ENCODE assay signal across 15 cellular contexts in the genomic region with DNA sequence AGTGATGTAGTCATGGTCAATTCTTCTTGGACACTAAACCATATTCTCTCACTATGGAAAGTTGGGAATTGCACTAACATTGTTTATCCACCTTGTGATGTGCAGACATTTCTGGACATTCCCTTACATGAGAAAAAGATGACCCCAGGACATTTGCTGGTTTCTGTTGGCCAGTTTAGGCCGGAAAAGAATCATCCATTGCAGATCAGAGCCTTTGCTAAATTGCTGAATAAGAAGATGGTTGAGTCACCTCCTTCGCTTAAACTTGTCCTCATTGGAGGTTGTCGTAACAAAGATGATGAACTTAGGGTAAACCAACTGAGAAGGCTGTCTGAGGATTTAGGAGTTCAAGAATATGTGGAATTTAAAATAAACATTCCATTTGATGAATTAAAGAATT. TPM values are rescaled to one million over a fixed set of nuclear protein-coding genes. Genes with fewer than 3 reads are reported as not detected.
DNase-seq lines count a peak whose midpoint lies in the region; ATAC-seq and TF ChIP-seq lines count a peak whose summit lies in the region.
"Had no signal": no experiment of that assay in that cellular context is flagged by ENCODE, and none has a peak within 500 bp of the region (broad histone marks: within the 10 kb centered on the region; RNA-seq: fewer than 3 reads in every experiment).

A gene with protein sequence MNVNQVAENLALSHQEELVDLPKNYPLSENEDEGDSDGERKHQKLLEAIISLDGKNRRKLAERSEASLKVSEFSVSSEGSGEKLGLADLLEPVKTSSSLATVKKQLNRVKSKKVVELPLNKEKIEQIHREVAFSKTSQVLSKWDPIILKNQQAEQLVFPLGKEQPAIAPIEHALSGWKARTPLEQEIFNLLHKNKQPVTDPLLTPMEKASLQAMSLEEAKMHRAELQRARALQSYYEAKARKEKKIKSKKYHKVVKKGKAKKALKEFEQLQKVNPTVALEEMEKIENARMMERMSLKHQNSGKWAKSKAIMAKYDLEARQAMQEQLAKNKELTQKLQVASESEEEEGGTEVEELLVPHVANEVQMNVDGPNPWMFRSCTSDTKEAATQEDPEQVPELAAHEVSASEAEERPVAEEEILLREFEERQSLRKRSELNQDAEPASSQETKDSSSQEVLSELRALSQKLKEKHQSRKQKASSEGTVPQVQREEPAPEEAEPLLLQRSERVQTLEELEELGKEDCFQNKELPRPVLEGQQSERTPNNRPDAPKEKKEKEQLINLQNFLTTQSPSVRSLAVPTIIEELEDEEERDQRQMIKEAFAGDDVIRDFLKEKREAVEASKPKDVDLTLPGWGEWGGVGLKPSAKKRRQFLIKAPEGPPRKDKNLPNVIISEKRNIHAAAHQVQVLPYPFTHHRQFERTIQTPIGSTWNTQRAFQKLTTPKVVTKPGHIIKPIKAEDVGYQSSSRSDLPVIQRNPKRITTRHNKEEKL (plus strand): TSS at position 211 of the 400 bp plus-strand sequence. CDS start 4,114 bp downstream, outside the sequence.

- no peaks in the 10 kb centered on the region for H3K27me3 Mint-ChIP-seq in activated CD4-positive, alpha-beta T cell treated with anti-CD3 and anti-CD28 coated beads, Interleukin-2, amount 10 ng/mL, durations not matched to agents 7 days and 5 days
- H3K27me3 Mint-ChIP-seq in mesothelial cell of epicardium (ENCODE audit: low read depth), result no peaks in the 10 kb centered on the region
- H3K27me3 Mint-ChIP-seq: stimulated activated memory B cell treated with anti-CD40 and anti-IgM and Interleukin-4, amounts not matched to agents 10 μg/mL and 1 μg/mL and 100 μg/mL, for 72 hours had no signal

- 98 to 100% methylated on average over 3 of the region's 3 CpGs for whole genome bisulfite sequencing in upper lobe of left lung, 2 donors

- no peak for TF ChIP-seq POLR2A in upper lobe of left lung (IDR thresholded peaks at IDR 0.05)
- TF ChIP-seq POLR2A in erythroblast (IDR thresholded peaks at IDR 0.05; ENCODE audit: low read length), result no peak
- TF ChIP-seq POLR2A in GM18505 (IDR thresholded peaks at IDR 0.05; ENCODE audit: borderline replicate concordance, extremely low read depth, insufficient read depth, insufficient read length), result no peak

- H3K9me3 Mint-ChIP-seq in activated CD4-positive, alpha-beta T cell treated with anti-CD3 and anti-CD28 coated beads, Interleukin-2, amount 10 ng/mL, durations not matched to agents 7 days and 5 days, result peaks cover 13% of the 10 kb centered on the region
- H3K9me3 Mint-ChIP-seq in mesothelial cell of epicardium, result peaks cover 43% of the 10 kb centered on the region

- peaks cover 7% of the 10 kb centered on the region for H3K4me1 Mint-ChIP-seq in activated CD4-positive, alpha-beta T cell treated with anti-CD3 and anti-CD28 coated beads, Interleukin-2, amount 10 ng/mL, durations not matched to agents 7 days and 5 days
- H3K4me1 Mint-ChIP-seq in mesothelial cell of epicardium, result no peaks in the 10 kb centered on the region
- H3K4me1 Mint-ChIP-seq: nephron had no signal

- peaks cover 0 to 78% (median 16%) of the 10 kb centered on the region in 4 donors for H3K36me3 ChIP-seq in upper lobe of left lung

- H3K9me3 ChIP-seq in upper lobe of left lung, result no peaks in the 10 kb centered on the region
- H3K9me3 ChIP-seq: A549 had no signal

- H3K27ac Mint-ChIP-seq in activated CD4-positive, alpha-beta T cell treated with anti-CD3 and anti-CD28 coated beads, Interleukin-2, amount 10 ng/mL, durations not matched to agents 7 days and 5 days, result no peak within 1 kb of the TSS
- no peak within 1 kb of the TSS for H3K27ac Mint-ChIP-seq in mesothelial cell of epicardium
- H3K27ac Mint-ChIP-seq: nephron; stimulated activated memory B cell treated with anti-CD40 and anti-IgM and Interleukin-4, amounts not matched to agents 10 μg/mL and 1 μg/mL and 100 μg/mL, for 72 hours; T-helper 1 cell treated with Interleukin-12 subunit alpha and Interleukin-12 subunit beta and Interleukin-4 antibody, amounts not matched to agents 30 μg/mL and 1 μg/mL, for 36 hours had no signal

- H3K4me3 Mint-ChIP-seq in activated CD4-positive, alpha-beta T cell treated with anti-CD3 and anti-CD28 coated beads, Interleukin-2, amount 10 ng/mL, durations not matched to agents 7 days and 5 days, result no peak within 1 kb of the TSS
- H3K4me3 Mint-ChIP-seq in mesothelial cell of epicardium, result no peak within 1 kb of the TSS
- H3K4me3 Mint-ChIP-seq: nephron; stimulated activated memory B cell treated with anti-CD40 and anti-IgM and Interleukin-4, amounts not matched to agents 10 μg/mL and 1 μg/mL and 100 μg/mL, for 72 hours; T-helper 1 cell treated with Interleukin-12 subunit alpha and Interleukin-12 subunit beta and Interleukin-4 antibody, amounts not matched to agents 30 μg/mL and 1 μg/mL, for 36 hours had no signal

- no peaks in the 10 kb centered on the region for H3K27me3 ChIP-seq in upper lobe of left lung

- no peak for TF ChIP-seq CTCF in epithelial cell of esophagus (IDR thresholded peaks at IDR 0.05; ENCODE audit: insufficient read depth, low read depth, low read length, missing control alignments)
- no peak for TF ChIP-seq CTCF in mesothelial cell of epicardium (IDR thresholded peaks at IDR 0.05; ENCODE audit: unreplicated experiment)
- TF ChIP-seq CTCF in upper lobe of left lung (IDR thresholded peaks at IDR 0.05), result no peak

- no peak for DNase-seq in activated CD4-positive, alpha-beta T cell treated with anti-CD3 and anti-CD28 coated beads, Interleukin-2, amount 10 ng/mL, durations not matched to agents 7 days and 5 days
- no peak for DNase-seq in activated CD4-positive, alpha-beta T cell treated with anti-CD3 and anti-CD28 coated beads, Interleukin-2, amount 50 U/mL, for 48 hours
- DNase-seq in epithelial cell of esophagus (ENCODE audit: low read depth) (peak; percentile 69), mesothelial cell of epicardium (ENCODE audit: low spot score in 2 of 2, unreplicated experiment in 2 of 2) (no peak), upper lobe of left lung (no peak), erythroblast (lab: John Stamatoyannopoulos, UW) (no peak), GM19238 (ENCODE audit: insufficient read length, low spot score) (no peak)
- DNase-seq: amygdala, DMS 273 treated with DMSO at 0.1 percent for 48 hours, NCI-H2029 treated with DMSO at 0.1 percent for 48 hours had no signal

- POLR2A ChIA-PET in activated CD4-positive, alpha-beta T cell treated with anti-CD3 and anti-CD28 coated beads, Interleukin-2, amount 10 ng/mL, durations not matched to agents 7 days and 5 days (lab: Charles Lee), result no interaction called here

- H3K4me3 ChIP-seq in epithelial cell of esophagus (ENCODE audit: low read length) (no peak within 1 kb of the TSS), upper lobe of left lung (no peak within 1 kb of the TSS)
- H3K4me3 ChIP-seq: A549 had no signal

- H3K27ac ChIP-seq in upper lobe of left lung, result no peak within 1 kb of the TSS
- H3K27ac ChIP-seq: A549 had no signal

- peaks cover 0 to 16% (median 2%) of the 10 kb centered on the region in 4 donors for H3K4me1 ChIP-seq in upper lobe of left lung
- H3K4me1 ChIP-seq: A549 had no signal

- no peak for TF ChIP-seq EP300 in upper lobe of left lung (IDR thresholded peaks at IDR 0.05)

- CTCF ChIA-PET in activated CD4-positive, alpha-beta T cell treated with anti-CD3 and anti-CD28 coated beads, Interleukin-2, amount 10 ng/mL, durations not matched to agents 7 days and 5 days (lab: Charles Lee), result no interaction called here

- ATAC-seq in upper lobe of left lung (ENCODE audit: low FRiP score in 2 of 2) (no peak), GM18505 (IDR thresholded peaks at IDR 0.05; ENCODE audit: unreplicated experiment) (no peak)
- ATAC-seq: A549; stimulated activated memory B cell treated with anti-CD40 and anti-IgM and Interleukin-4, amounts not matched to agents 10 μg/mL and 1 μg/mL and 100 μg/mL, for 72 hours had no signal

- H3K36me3 Mint-ChIP-seq in activated CD4-positive, alpha-beta T cell treated with anti-CD3 and anti-CD28 coated beads, Interleukin-2, amount 10 ng/mL, durations not matched to agents 7 days and 5 days (ENCODE audit: low read depth), result peaks cover 80% of the 10 kb centered on the region
- peaks cover 78% of the 10 kb centered on the region for H3K36me3 Mint-ChIP-seq in mesothelial cell of epicardium

RNA-seq across cellular contexts. Expression of the gene that starts here (rescaled TPM):
- 10 to 100 TPM; 11.7 to 12.9 TPM for total RNA-seq in activated CD4-positive, alpha-beta T cell treated with anti-CD3 and anti-CD28 coated beads, Interleukin-2, amount 10 ng/mL, durations not matched to agents 7 days and 5 days
- 24.8 to 27.1 TPM (median 25.3 TPM) in 3 replicates for total RNA-seq in mesothelial cell of epicardium
- total RNA-seq in upper lobe of left lung, result 10 to 100 TPM in 5 of 6 donors, 1 to 10 TPM in 1; 8.9 to 26.7 (median 17.4) TPM
